22 cellular contexts compared by ENCODE assay signal in the genomic region with DNA sequence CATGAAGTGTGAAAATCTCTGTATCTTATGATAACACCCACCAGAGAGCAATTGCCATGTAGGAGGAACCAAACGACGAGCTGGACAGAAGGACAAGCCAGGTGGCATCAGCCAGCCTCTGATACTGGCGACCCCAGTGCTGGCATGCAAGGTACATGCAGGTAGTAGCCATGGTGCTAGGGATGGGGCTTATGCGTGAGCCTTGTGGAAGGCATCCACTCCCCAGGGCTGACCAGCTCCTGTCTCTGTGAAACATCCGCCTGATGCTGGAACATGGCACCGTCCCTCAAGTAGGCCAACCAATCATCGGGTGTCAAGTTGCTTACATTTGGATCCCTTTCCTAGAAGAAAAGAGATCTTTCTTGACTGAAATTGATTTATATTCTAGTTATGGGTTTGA.
"Had no signal": no experiment of that assay in that cellular context is flagged by ENCODE, and none has a peak within 500 bp of the region (broad histone marks: within the 10 kb centered on the region; RNA-seq: fewer than 3 reads in every experiment).

No MANE protein-coding gene starts in this region.

- H3K9me3 ChIP-seq: lower lobe of right lung had no signal

- H3K27ac ChIP-seq: coronary artery, dorsolateral prefrontal cortex, esophagus muscularis mucosa, foreskin keratinocyte, gastroesophageal sphincter, heart left ventricle, hepatocyte, lower lobe of right lung had no signal

- DNase-seq: dermis blood vessel endothelial cell; dorsolateral prefrontal cortex; effector CD4-positive, alpha-beta T cell; effector memory CD4-positive, alpha-beta T cell; foreskin keratinocyte; heart left ventricle; hypothalamus; immature natural killer cell; islet precursor cell; kidney; kidney glomerular epithelial cell; left colon; left ventricle myocardium superior; lower lobe of right lung; mesenchymal stem cell; midbrain; naive thymus-derived CD4-positive, alpha-beta T cell had no signal

- ATAC-seq: foreskin keratinocyte; gastroesophageal sphincter; heart left ventricle; left colon; left lobe of liver; left ventricle myocardium superior; lower lobe of right lung; naive thymus-derived CD4-positive, alpha-beta T cell had no signal

- H3K36me3 ChIP-seq: esophagus muscularis mucosa, gastroesophageal sphincter, heart left ventricle, lower lobe of right lung had no signal

- H3K4me2 ChIP-seq: hepatocyte had no signal

- H3K27me3 ChIP-seq: esophagus muscularis mucosa, foreskin keratinocyte, gastroesophageal sphincter, heart left ventricle, hepatocyte had no signal

- H3K27ac Mint-ChIP-seq: immature natural killer cell; naive thymus-derived CD4-positive, alpha-beta T cell had no signal

- H3K4me3 Mint-ChIP-seq: naive thymus-derived CD4-positive, alpha-beta T cell had no signal

- H3K4me3 ChIP-seq: coronary artery, dorsolateral prefrontal cortex, esophagus muscularis mucosa, gastroesophageal sphincter, heart left ventricle, hepatocyte, lower lobe of right lung had no signal
